In genomic region chr17:49996495-49997255, GRCh38 we compare ENCODE assay signal across 9 cellular contexts. TPM values are rescaled to one million over a fixed set of nuclear protein-coding genes. Genes with fewer than 3 reads are reported as not detected.
A peak's percentile ranks its signal among the peaks of the same experiment; 100 is the strongest.
DNase-seq lines count a peak whose midpoint lies in the region; ATAC-seq and TF ChIP-seq lines count a peak whose summit lies in the region.
"Had no signal": no experiment of that assay in that cellular context is flagged by ENCODE, and none has a peak within 500 bp of the region (broad histone marks: within the 10 kb centered on the region; RNA-seq: fewer than 3 reads in every experiment).

No MANE protein-coding gene starts in this region.

- peak; percentile 16 to 20 for DNase-seq in SHP77 (lab: John Stamatoyannopoulos, UW)
- DNase-seq in SHP77 treated with DMSO at 0.1 percent for 48 hours (lab: John Stamatoyannopoulos, UW): no peak
- peak; percentile 67 for DNase-seq in NCI-H510A treated with DMSO at 0.1 percent for 48 hours (lab: John Stamatoyannopoulos, UW)
- peak; percentile 62 for DNase-seq in activated CD8-positive, alpha-beta T cell treated with anti-CD3 and anti-CD28 coated beads for 36 hours
- DNase-seq in epithelial cell of proximal tubule (ENCODE audit: low read depth): no peak
- DNase-seq in naive thymus-derived CD8-positive, alpha-beta T cell: peak; percentile 35 to 80 (median 68)
- peak; percentile 68 to 75 for DNase-seq in stimulated activated naive CD8-positive, alpha-beta T cell treated with anti-CD3 and anti-CD28 coated beads, Interleukin-15, amount 100 ng/mL, for 72 hours

- H3K27ac Mint-ChIP-seq in activated CD8-positive, alpha-beta T cell treated with anti-CD3 and anti-CD28 coated beads for 36 hours: no peak overlapping the region
- H3K27ac Mint-ChIP-seq in naive thymus-derived CD8-positive, alpha-beta T cell: peak overlapping the region in 1 of 10 donors; percentile 14
- no peak overlapping the region for H3K27ac Mint-ChIP-seq in stimulated activated naive CD8-positive, alpha-beta T cell treated with anti-CD3 and anti-CD28 coated beads, Interleukin-15, amount 100 ng/mL, for 72 hours

- intact Hi-C loops in activated CD8-positive, alpha-beta T cell treated with anti-CD3 and anti-CD28 coated beads for 36 hours (cut with micrococcal nuclease): loop anchor here (2.0 to 10.0 kb wide), 4 partner anchors 44 to 422 kb away; partner anchors contain the start of gene NXPH3

- POLR2A ChIA-PET in activated CD8-positive, alpha-beta T cell treated with anti-CD3 and anti-CD28 coated beads for 36 hours (lab: Charles Lee): interaction anchor here (0.7 to 2.1 kb wide), 4 partner anchors 44 to 209 kb away, joined by 3 to 6 read pairs (median 4); no protein-coding TSS in a partner anchor
- POLR2A ChIA-PET in naive thymus-derived CD8-positive, alpha-beta T cell (lab: Charles Lee): interaction anchor here (1.0 to 1.8 kb wide), 7 partner anchors 23 to 140 kb away, joined by 3 to 7 read pairs (median 6); no protein-coding TSS in a partner anchor

- no peaks in the 10 kb centered on the region for H3K36me3 Mint-ChIP-seq in activated CD8-positive, alpha-beta T cell treated with anti-CD3 and anti-CD28 coated beads for 36 hours (ENCODE audit: low read depth)
- H3K36me3 Mint-ChIP-seq in naive thymus-derived CD8-positive, alpha-beta T cell: peaks cover 0 to 4% (median 0%) of the 10 kb centered on the region in 3 donors

- peak; percentile 56 for ATAC-seq in activated CD8-positive, alpha-beta T cell treated with anti-CD3 and anti-CD28 coated beads for 36 hours
- peak; percentile 46 to 48 for ATAC-seq in naive thymus-derived CD8-positive, alpha-beta T cell
- peak; percentile 46 for ATAC-seq in stimulated activated naive CD8-positive, alpha-beta T cell treated with anti-CD3 and anti-CD28 coated beads, Interleukin-15, amount 100 ng/mL, for 72 hours
- ATAC-seq in HG02798 (IDR thresholded peaks at IDR 0.05; ENCODE audit: poor library complexity, unreplicated experiment): no peak

- peak overlapping the region; percentile 57 for H3K4me3 ChIP-seq in epithelial cell of proximal tubule (ENCODE audit: low read depth, low read length)

- peak overlapping the region; percentile 32 for H3K4me3 Mint-ChIP-seq in activated CD8-positive, alpha-beta T cell treated with anti-CD3 and anti-CD28 coated beads for 36 hours
- peak overlapping the region; percentile 2 to 72 (median 55) for H3K4me3 Mint-ChIP-seq in naive thymus-derived CD8-positive, alpha-beta T cell
- H3K4me3 Mint-ChIP-seq in stimulated activated naive CD8-positive, alpha-beta T cell treated with anti-CD3 and anti-CD28 coated beads, Interleukin-15, amount 100 ng/mL, for 72 hours: peak overlapping the region; percentile 65 to 67

- H3K9me3 Mint-ChIP-seq in activated CD8-positive, alpha-beta T cell treated with anti-CD3 and anti-CD28 coated beads for 36 hours: no peaks in the 10 kb centered on the region
- peaks cover 0 to 5% (median 0%) of the 10 kb centered on the region in 9 donors for H3K9me3 Mint-ChIP-seq in naive thymus-derived CD8-positive, alpha-beta T cell
- H3K9me3 Mint-ChIP-seq in stimulated activated naive CD8-positive, alpha-beta T cell treated with anti-CD3 and anti-CD28 coated beads, Interleukin-15, amount 100 ng/mL, for 72 hours: no peaks in the 10 kb centered on the region

- CTCF ChIA-PET in activated CD8-positive, alpha-beta T cell treated with anti-CD3 and anti-CD28 coated beads for 36 hours (lab: Charles Lee): interaction anchor here (0.7 to 7.4 kb wide), 58 partner anchors 8 to 480 kb away, joined by 3 to 172 read pairs (median 7); partner anchors contain the start of genes ITGA3, PDK2 and SLC35B1

- peaks cover 72% of the 10 kb centered on the region for H3K27me3 Mint-ChIP-seq in activated CD8-positive, alpha-beta T cell treated with anti-CD3 and anti-CD28 coated beads for 36 hours
- H3K27me3 Mint-ChIP-seq in naive thymus-derived CD8-positive, alpha-beta T cell: peaks cover 42 to 74% (median 68%) of the 10 kb centered on the region in 5 donors
- peaks cover 94% of the 10 kb centered on the region for H3K27me3 Mint-ChIP-seq in stimulated activated naive CD8-positive, alpha-beta T cell treated with anti-CD3 and anti-CD28 coated beads, Interleukin-15, amount 100 ng/mL, for 72 hours

- peaks cover 22% of the 10 kb centered on the region for H3K4me1 Mint-ChIP-seq in activated CD8-positive, alpha-beta T cell treated with anti-CD3 and anti-CD28 coated beads for 36 hours (ENCODE audit: low read depth)
- peaks cover 27 to 39% (median 36%) of the 10 kb centered on the region in 4 donors for H3K4me1 Mint-ChIP-seq in naive thymus-derived CD8-positive, alpha-beta T cell
- peaks cover 41% of the 10 kb centered on the region for H3K4me1 Mint-ChIP-seq in stimulated activated naive CD8-positive, alpha-beta T cell treated with anti-CD3 and anti-CD28 coated beads, Interleukin-15, amount 100 ng/mL, for 72 hours

- TF ChIP-seq CTCF in activated CD8-positive, alpha-beta T cell treated with anti-CD3 and anti-CD28 coated beads for 36 hours (IDR thresholded peaks at IDR 0.05): peak; percentile 99
- peak; percentile 92 for TF ChIP-seq CTCF in epithelial cell of proximal tubule (conservative IDR thresholded peaks at IDR 0.05; ENCODE audit: low read depth, low read length)

RNA-seq across cellular contexts. Expression of gene DLX3, which starts 1.7 kb away (rescaled TPM):
- not detected for total RNA-seq in activated CD8-positive, alpha-beta T cell treated with anti-CD3 and anti-CD28 coated beads for 36 hours
- not detected in 2 replicates for total RNA-seq in epithelial cell of proximal tubule
- under 1 TPM in 1 of 2 experiments, not detected in 1; 0.18 TPM for total RNA-seq in naive thymus-derived CD8-positive, alpha-beta T cell
- polyA plus RNA-seq in naive thymus-derived CD8-positive, alpha-beta T cell: under 1 TPM; 0.09 to 0.32 (median 0.26) TPM
- total RNA-seq: renal cortical epithelial cell had no signal

RNA-seq across cellular contexts. Expression of gene DLX4, which starts 27.7 kb away (rescaled TPM):
- total RNA-seq in activated CD8-positive, alpha-beta T cell treated with anti-CD3 and anti-CD28 coated beads for 36 hours: under 1 TPM; 0.43 to 0.81 TPM
- not detected in 2 replicates for total RNA-seq in epithelial cell of proximal tubule
- total RNA-seq in naive thymus-derived CD8-positive, alpha-beta T cell: 1 to 10 TPM in 1 of 2 experiments, under 1 TPM in 1; 0.88 to 1.4 TPM
- polyA plus RNA-seq in naive thymus-derived CD8-positive, alpha-beta T cell: under 1 TPM in 1 of 3 donors, not detected in 2; 0.11 TPM

RNA-seq across cellular contexts. Expression of gene ITGA3, which starts 59.2 kb away (rescaled TPM):
- total RNA-seq in activated CD8-positive, alpha-beta T cell treated with anti-CD3 and anti-CD28 coated beads for 36 hours: 1 to 10 TPM; 4.2 to 7.2 TPM
- total RNA-seq in epithelial cell of proximal tubule: 630 and 668 TPM in 2 replicates
- total RNA-seq in naive thymus-derived CD8-positive, alpha-beta T cell: 1 to 10 TPM; 8.0 to 8.5 TPM
- polyA plus RNA-seq in naive thymus-derived CD8-positive, alpha-beta T cell: 1 to 10 TPM in 2 of 3 donors, under 1 TPM in 1; 0.40 to 1.5 (median 1.4) TPM

Comparison
In these comparisons a context has a peak if more than half of its experiments do, and no peak if none do; other contexts are left out.
1. DNase-seq: peak in SHP77 (2 of 2), NCI-H510A treated with DMSO at 0.1 percent for 48 hours (single experiment), activated CD8-positive, alpha-beta T cell treated with anti-CD3 and anti-CD28 coated beads for 36 hours (single experiment), naive thymus-derived CD8-positive, alpha-beta T cell (10 of 10) and stimulated activated naive CD8-positive, alpha-beta T cell treated with anti-CD3 and anti-CD28 coated beads, Interleukin-15, amount 100 ng/mL, for 72 hours (2 of 2); none in SHP77 treated with DMSO at 0.1 percent for 48 hours (single experiment) and epithelial cell of proximal tubule (single experiment).
2. RNA of gene ITGA3, which starts 59.2 kb away (total RNA-seq): 630 to 668 TPM in epithelial cell of proximal tubule; 8.0 to 8.5 TPM in naive thymus-derived CD8-positive, alpha-beta T cell and 4.2 to 7.2 TPM in activated CD8-positive, alpha-beta T cell treated with anti-CD3 and anti-CD28 coated beads for 36 hours; every median in the first group is over 10 times any median in the second.
3. Peak in every context shown above with its lines, with median percentiles within 50 percentile points of each other: H3K4me3 Mint-ChIP-seq.